9 cellular contexts compared by ENCODE assay signal in genomic region chr1:151061012-151061401, GRCh38. TPM values are rescaled to one million over a fixed set of nuclear protein-coding genes. Genes with fewer than 3 reads are reported as not detected.
DNase-seq lines count a peak whose midpoint lies in the region; ATAC-seq and TF ChIP-seq lines count a peak whose summit lies in the region.
"Had no signal": no experiment of that assay in that cellular context is flagged by ENCODE, and none has a peak within 500 bp of the region (broad histone marks: within the 10 kb centered on the region; RNA-seq: fewer than 3 reads in every experiment).

No MANE protein-coding gene starts in this region.

- peak overlapping the region; percentile 90 for H3K27ac ChIP-seq in BLaER1
- H3K27ac ChIP-seq in mesenchymal stem cell (ENCODE audit: low read length, poor library complexity, severe bottlenecking), result peak overlapping the region; percentile 78
- H3K27ac ChIP-seq in esophagus muscularis mucosa (replicated peaks in 1 of 4), result no peak overlapping the region

- 0% methylated on average over 1 of the region's 2 CpGs for WGBS in mesenchymal stem cell
- 63% methylated on average over 2 of the region's 2 CpGs for WGBS in esophagus muscularis mucosa

- H3K23ac ChIP-seq in mesenchymal stem cell (ENCODE audit: low read length in 2 of 2), result no peak overlapping the region

- no peak overlapping the region for H2BK15ac ChIP-seq in mesenchymal stem cell (ENCODE audit: low read depth, poor library complexity, severe bottlenecking)

- H4K8ac ChIP-seq in mesenchymal stem cell (ENCODE audit: low read length), result peak overlapping the region; percentile 50

- no peak overlapping the region for H2BK120ac ChIP-seq in mesenchymal stem cell (ENCODE audit: low read depth, low read length)

- H3K4me1 ChIP-seq in BLaER1, result peaks cover 73% of the 10 kb centered on the region
- H3K4me1 ChIP-seq in mesenchymal stem cell (ENCODE audit: control insufficient read depth, insufficient read depth, low read depth, low read length), result peaks cover 12% of the 10 kb centered on the region
- H3K4me1 ChIP-seq in esophagus muscularis mucosa, result peaks cover 26 to 41% (median 39%) of the 10 kb centered on the region in 4 donors

- intact Hi-C loops in activated CD4-positive, alpha-beta memory T cell treated with anti-CD3 and anti-CD28 coated beads for 36 hours (cut with micrococcal nuclease), result no loop called here
- intact Hi-C loops in esophagus muscularis mucosa (cut with DNase I), result no loop called here
- intact Hi-C loops in CD14-positive monocyte (cut with micrococcal nuclease), result no loop called here

- H2AK5ac ChIP-seq in mesenchymal stem cell (ENCODE audit: low read length, severe bottlenecking), result peak overlapping the region; percentile 53

- no peak overlapping the region for H3K4ac ChIP-seq in mesenchymal stem cell (ENCODE audit: low read depth in 1 of 2, low read length in 2 of 2)

- H3K27me3 ChIP-seq in BLaER1 (no peaks in the 10 kb centered on the region), mesenchymal stem cell (ENCODE audit: control insufficient read depth in 1 of 2, insufficient read depth in 1 of 2, low read length in 2 of 2) (no peaks in the 10 kb centered on the region), esophagus muscularis mucosa (no peaks in the 10 kb centered on the region)
- H3K27me3 ChIP-seq: left lung had no signal

- H3K4me3 ChIP-seq in BLaER1 (peak overlapping the region; percentile 94), HFF-Myc (replicated peaks; ENCODE audit: low read depth, low read length) (peak overlapping the region; percentile 97), mesenchymal stem cell (ENCODE audit: insufficient read depth in 1 of 2, low read depth in 1 of 2, low read length in 2 of 2) (peak overlapping the region; percentile 22 to 98), esophagus muscularis mucosa (no peak overlapping the region)

- no peak for TF ChIP-seq POLR2A in esophagus muscularis mucosa (IDR thresholded peaks at IDR 0.05; ENCODE audit: low read depth)

- no peak overlapping the region for H2AFZ ChIP-seq in mesenchymal stem cell (ENCODE audit: low read depth, low read length)

- H3K9me3 ChIP-seq in BLaER1 (no peaks in the 10 kb centered on the region; the same call in 1 of the 2 replicates), mesenchymal stem cell (ENCODE audit: control insufficient read depth, low read length) (no peaks in the 10 kb centered on the region), esophagus muscularis mucosa (no peaks in the 10 kb centered on the region)
- H3K9me3 ChIP-seq: left lung had no signal

- H3K18ac ChIP-seq in mesenchymal stem cell (ENCODE audit: low read depth in 1 of 2, low read length in 2 of 2), result peak overlapping the region in 1 of 2 experiments; percentile 76

- H3K36me3 Mint-ChIP-seq in activated CD4-positive, alpha-beta memory T cell treated with anti-CD3 and anti-CD28 coated beads for 36 hours, result peaks cover 31% of the 10 kb centered on the region
- peaks cover 18 to 22% of the 10 kb centered on the region in 2 donors for H3K36me3 Mint-ChIP-seq in CD14-positive monocyte

- peaks cover 41% of the 10 kb centered on the region for H3K4me1 Mint-ChIP-seq in activated CD4-positive, alpha-beta memory T cell treated with anti-CD3 and anti-CD28 coated beads for 36 hours (ENCODE audit: low read depth)
- H3K4me1 Mint-ChIP-seq in CD14-positive monocyte, result peaks cover 37% of the 10 kb centered on the region

- peaks cover 37% of the 10 kb centered on the region for H4K20me1 ChIP-seq in BLaER1

- CTCF ChIA-PET in activated CD4-positive, alpha-beta memory T cell treated with anti-CD3 and anti-CD28 coated beads for 36 hours (lab: Charles Lee), result interaction anchor here (1.9 to 5.0 kb wide), 4 partner anchors 10 to 96 kb away, joined by 10 to 56 read pairs (median 12); partner anchors contain the start of genes GABPB2 and TNFAIP8L2

- no peaks in the 10 kb centered on the region for H3K79me1 ChIP-seq in mesenchymal stem cell (replicated peaks; ENCODE audit: low read length, poor library complexity, severe bottlenecking)

- TF ChIP-seq EP300 in esophagus muscularis mucosa (IDR thresholded peaks at IDR 0.05), result no peak

- H3K4me2 ChIP-seq in BLaER1 (peak overlapping the region; percentile 95), mesenchymal stem cell (ENCODE audit: low read length, poor library complexity, severe bottlenecking) (peak overlapping the region; percentile 80)

- H4K91ac ChIP-seq in mesenchymal stem cell (ENCODE audit: low read length), result no peak overlapping the region

- peak overlapping the region; percentile 98 for H3K4me3 Mint-ChIP-seq in activated CD4-positive, alpha-beta memory T cell treated with anti-CD3 and anti-CD28 coated beads for 36 hours
- no peak overlapping the region for H3K4me3 Mint-ChIP-seq in CD14-positive monocyte

- no peak overlapping the region for H3K27ac Mint-ChIP-seq in activated CD4-positive, alpha-beta memory T cell treated with anti-CD3 and anti-CD28 coated beads for 36 hours
- H3K27ac Mint-ChIP-seq in CD14-positive monocyte, result peak overlapping the region in 2 of 7 donors; percentile 23 to 27

- no peaks in the 10 kb centered on the region for H3K27me3 Mint-ChIP-seq in activated CD4-positive, alpha-beta memory T cell treated with anti-CD3 and anti-CD28 coated beads for 36 hours
- peaks cover 2 to 5% (median 2%) of the 10 kb centered on the region in 3 donors for H3K27me3 Mint-ChIP-seq in CD14-positive monocyte (ENCODE audit: low read depth in 3 of 3)

- TF ChIP-seq CTCF in HFF-Myc (IDR thresholded peaks at IDR 0.05; ENCODE audit: low read depth, low read length, missing control alignments) (no peak), esophagus muscularis mucosa (IDR thresholded peaks at IDR 0.05) (no peak), CD14-positive monocyte (IDR thresholded peaks at IDR 0.05) (no peak)

- H3K36me3 ChIP-seq in BLaER1 (peaks cover 53% of the 10 kb centered on the region), mesenchymal stem cell (ENCODE audit: control insufficient read depth in 1 of 2, insufficient read depth in 2 of 2, low read depth in 1 of 2, low read length in 2 of 2) (peaks cover 12% of the 10 kb centered on the region in 2 experiments), esophagus muscularis mucosa (peaks cover 1 to 7% (median 5%) of the 10 kb centered on the region in 4 donors)

- POLR2A ChIA-PET in activated CD4-positive, alpha-beta memory T cell treated with anti-CD3 and anti-CD28 coated beads for 36 hours (lab: Charles Lee), result interaction anchor here (0.6 kb wide), 1 partner anchor 54 kb away, joined by 3 read pairs; the partner anchor contains the start of gene MINDY1

- ATAC-seq in GM18907 (IDR thresholded peaks at IDR 0.05; ENCODE audit: unreplicated experiment) (no peak), HG03097 (IDR thresholded peaks at IDR 0.05; ENCODE audit: low FRiP score, unreplicated experiment) (no peak)
- ATAC-seq: left lung had no signal

- no peaks in the 10 kb centered on the region for H3K9me3 Mint-ChIP-seq in activated CD4-positive, alpha-beta memory T cell treated with anti-CD3 and anti-CD28 coated beads for 36 hours
- no peaks in the 10 kb centered on the region for H3K9me3 Mint-ChIP-seq in CD14-positive monocyte

- DNase-seq in HFF-Myc (ENCODE audit: extremely low read depth, low read depth), result no peak
- no peak for DNase-seq in activated CD4-positive, alpha-beta memory T cell treated with anti-CD3 and anti-CD28 coated beads for 36 hours
- DNase-seq in mesenchymal stem cell, result peak; percentile 61
- DNase-seq in esophagus muscularis mucosa (ENCODE audit: extremely low spot score), result no peak
- DNase-seq in CD14-positive monocyte (ENCODE audit: low spot score), result no peak
- DNase-seq: left lung had no signal

- peak overlapping the region; percentile 93 for H3K9ac ChIP-seq in BLaER1
- peak overlapping the region; percentile 97 for H3K9ac ChIP-seq in mesenchymal stem cell (ENCODE audit: low read length)

- H2BK5ac ChIP-seq in mesenchymal stem cell (ENCODE audit: low read depth, low read length, poor library complexity, severe bottlenecking), result peak overlapping the region; percentile 54

- H3K14ac ChIP-seq in mesenchymal stem cell (ENCODE audit: low read length in 2 of 2), result no peak overlapping the region

- H2BK12ac ChIP-seq in mesenchymal stem cell (ENCODE audit: low read length in 2 of 2), result no peak overlapping the region

RNA-seq across cellular contexts. Expression of gene MLLT11, which starts 0.8 kb away (rescaled TPM):
- 1 to 10 TPM; 1.9 to 2.4 TPM for total RNA-seq in activated CD4-positive, alpha-beta memory T cell treated with anti-CD3 and anti-CD28 coated beads for 36 hours
- polyA plus RNA-seq in mesenchymal stem cell (2013, experiment 1 of 2), result 46.8 TPM
- 46.4 TPM for polyA plus RNA-seq in mesenchymal stem cell (2013, experiment 2 of 2)
- 1 to 10 TPM in 2 of 4 donors, under 1 TPM in 2; 0.78 to 1.7 (median 1.2) TPM for total RNA-seq in esophagus muscularis mucosa
- polyA plus RNA-seq in CD14-positive monocyte, result under 1 TPM; 0.38 to 0.40 TPM

RNA-seq across cellular contexts. Expression of gene CDC42SE1, which starts 1.6 kb away (rescaled TPM):
- total RNA-seq in activated CD4-positive, alpha-beta memory T cell treated with anti-CD3 and anti-CD28 coated beads for 36 hours, result 100 to 1,000 TPM; 135 to 136 TPM
- polyA plus RNA-seq in mesenchymal stem cell (2013, experiment 1 of 2), result 60.1 TPM
- polyA plus RNA-seq in mesenchymal stem cell (2013, experiment 2 of 2), result 59.9 TPM
- 10 to 100 TPM; 41.1 to 58.2 (median 49.6) TPM for total RNA-seq in esophagus muscularis mucosa
- 10 to 100 TPM; 62.1 to 75.7 TPM for polyA plus RNA-seq in CD14-positive monocyte

RNA-seq across cellular contexts. Expression of gene GABPB2, which starts 9.6 kb away (rescaled TPM):
- 10 to 100 TPM; 13.6 to 14.9 TPM for total RNA-seq in activated CD4-positive, alpha-beta memory T cell treated with anti-CD3 and anti-CD28 coated beads for 36 hours
- 5.4 TPM for polyA plus RNA-seq in mesenchymal stem cell (2013, experiment 1 of 2)
- 4.4 TPM for polyA plus RNA-seq in mesenchymal stem cell (2013, experiment 2 of 2)
- 10 to 100 TPM; 16.1 to 25.7 (median 20.9) TPM for total RNA-seq in esophagus muscularis mucosa
- 1 to 10 TPM; 2.2 TPM for polyA plus RNA-seq in CD14-positive monocyte

RNA-seq across cellular contexts. Expression of gene C1orf56, which starts 13.5 kb away (rescaled TPM):
- 1 to 10 TPM; 1.5 to 1.8 TPM for total RNA-seq in activated CD4-positive, alpha-beta memory T cell treated with anti-CD3 and anti-CD28 coated beads for 36 hours
- polyA plus RNA-seq in mesenchymal stem cell (2013, experiment 1 of 2), result 3.3 TPM
- 3.3 TPM for polyA plus RNA-seq in mesenchymal stem cell (2013, experiment 2 of 2)
- total RNA-seq in esophagus muscularis mucosa, result 1 to 10 TPM; 4.3 to 8.7 (median 8.2) TPM
- 1 to 10 TPM in 1 of 2 donors, under 1 TPM in 1; 0.62 to 1.5 TPM for polyA plus RNA-seq in CD14-positive monocyte

RNA-seq across cellular contexts. Expression of gene BNIPL, which starts 24.6 kb away (rescaled TPM):
- total RNA-seq in activated CD4-positive, alpha-beta memory T cell treated with anti-CD3 and anti-CD28 coated beads for 36 hours, result 1 to 10 TPM in 1 of 2 experiments, under 1 TPM in 1; 0.64 to 1.3 TPM
- 0.12 TPM for polyA plus RNA-seq in mesenchymal stem cell (2013, experiment 1 of 2)
- polyA plus RNA-seq in mesenchymal stem cell (2013, experiment 2 of 2), result 0.12 TPM
- under 1 TPM; under 0.01 to 0.17 (median 0.12) TPM for total RNA-seq in esophagus muscularis mucosa
- polyA plus RNA-seq in CD14-positive monocyte, result not detected

Comparison
In these comparisons a context has a peak if more than half of its experiments do, and no peak if none do; other contexts are left out.
1. H3K27ac ChIP-seq: peak in BLaER1 (single experiment) and mesenchymal stem cell (single experiment); none in esophagus muscularis mucosa (0 of 4).
2. H3K4me3 ChIP-seq: peak in BLaER1 (single experiment), HFF-Myc (single experiment) and mesenchymal stem cell (2 of 2); none in esophagus muscularis mucosa (0 of 4).